Comparison of ENCODE assay signal across 1 cellular context in the genomic region with DNA sequence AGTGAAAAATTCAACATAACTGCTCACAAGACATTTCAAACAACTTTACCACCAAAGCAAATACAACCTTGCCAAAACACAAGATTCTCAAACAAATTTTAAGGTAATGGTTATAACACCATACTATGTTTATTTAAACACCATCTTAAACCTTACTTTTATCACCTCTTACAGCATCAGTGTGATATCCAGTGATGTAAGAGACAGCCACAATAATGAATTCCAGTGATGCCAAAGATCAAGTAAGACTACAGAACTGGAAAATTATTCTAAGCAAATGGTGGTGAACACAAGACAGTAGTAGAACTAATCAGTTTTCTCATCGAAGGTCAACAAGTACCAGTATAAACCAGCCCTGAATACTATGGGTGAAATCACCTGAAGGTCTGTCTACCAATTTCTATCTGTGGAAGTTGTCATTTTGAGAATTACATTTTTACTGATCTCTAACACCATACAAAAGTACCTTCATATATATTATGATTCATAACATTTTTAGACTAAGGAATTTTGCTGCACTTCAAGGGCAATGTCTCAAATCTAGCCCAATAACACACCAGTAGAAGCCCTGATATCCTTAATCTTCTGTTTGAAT.
TF ChIP-seq lines count a peak whose summit lies in the region.

No MANE protein-coding gene starts in this region.

TF ChIP-seq in A549, 52 proteins besides CTCF, POLR2A, EP300 and RAD21 (continued from another document):
- TF ChIP-seq ESRRA (IDR thresholded peaks at IDR 0.05; ENCODE audit: borderline replicate concordance, low read length) = no peak
- TF ChIP-seq BCL3 (IDR thresholded peaks at IDR 0.05) = no peak
- no peak for TF ChIP-seq SREBF2 (IDR thresholded peaks at IDR 0.05)
- no peak for TF ChIP-seq CBX2 (IDR thresholded peaks at IDR 0.05; ENCODE audit: borderline replicate concordance, low read depth)
- no peak for TF ChIP-seq RCOR1 (IDR thresholded peaks at IDR 0.05; ENCODE audit: low read depth, low read length)
TF ChIP-seq in A549: peak in this region for 0.
